Comparison of ENCODE assay signal across 8 cellular contexts in the genomic region with DNA sequence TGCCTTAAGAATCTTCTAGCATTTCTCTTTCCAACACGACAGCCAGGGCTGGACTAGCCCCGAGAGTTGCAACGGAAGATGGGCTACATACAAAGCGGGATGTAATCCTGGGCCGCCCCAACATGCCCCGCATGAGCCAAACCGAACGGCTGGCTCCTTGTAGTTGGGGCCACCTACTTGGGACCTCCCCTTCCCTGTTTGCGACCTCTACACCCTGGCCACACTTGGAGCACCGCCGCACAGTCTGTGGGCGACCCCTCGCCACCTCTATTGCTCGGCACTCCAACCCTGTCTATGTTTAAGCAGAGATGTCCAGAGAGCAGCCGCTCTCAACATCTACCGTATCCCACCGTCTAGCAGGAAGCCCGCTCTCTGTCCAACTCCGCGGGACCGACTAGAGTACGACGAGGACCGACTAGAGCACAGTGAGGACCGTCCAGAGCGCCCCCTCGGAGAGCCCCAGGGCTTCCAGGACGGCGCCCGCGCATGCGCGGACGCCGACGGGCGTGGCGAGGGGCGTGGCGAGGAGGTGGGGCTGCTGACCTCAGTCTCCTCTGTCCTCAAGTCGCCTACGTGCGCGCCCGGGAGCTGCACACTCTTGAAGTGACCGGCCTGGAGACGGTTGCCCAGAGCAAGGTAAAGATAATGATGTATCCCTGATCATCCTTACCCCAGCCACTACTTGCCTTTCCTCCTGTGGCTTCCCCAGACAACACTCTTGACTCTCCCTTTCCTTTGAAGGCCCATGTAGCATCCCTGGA. TPM values are rescaled to one million over a fixed set of nuclear protein-coding genes. Genes with fewer than 3 reads are reported as not detected.
A peak's percentile ranks its signal among the peaks of the same experiment; 100 is the strongest.
DNase-seq lines count a peak whose midpoint lies in the region; ATAC-seq and TF ChIP-seq lines count a peak whose summit lies in the region.

No MANE protein-coding gene starts in this region.

- H3K9me3 ChIP-seq in heart left ventricle (no peaks in the 10 kb centered on the region), prostate gland (no peaks in the 10 kb centered on the region)

- TF ChIP-seq POLR2A in heart left ventricle (IDR thresholded peaks at IDR 0.05) (peak; percentile 79 to 91), prostate gland (IDR thresholded peaks at IDR 0.05) (peak; percentile 84)

- peak overlapping the region; percentile 6 to 67 (median 54) for H3K4me3 ChIP-seq in heart left ventricle
- H3K4me3 ChIP-seq in prostate gland = peak overlapping the region; percentile 34 to 39

- peak overlapping the region; percentile 39 to 92 (median 82) for H3K27ac ChIP-seq in heart left ventricle
- H3K27ac ChIP-seq in prostate gland = peak overlapping the region; percentile 73 to 87

- WGBS in heart left ventricle, 4 donors = 6 to 11% (median 8%) methylated on average over 40 to 47 of the region's 47 CpGs
- WGBS in prostate gland = 5% methylated on average over 47 of the region's 47 CpGs

- intact Hi-C loops in heart left ventricle (cut with DNase I) (no loop called here), prostate gland (cut with DNase I) (no loop called here)

- peaks cover 0 to 34% (median 15%) of the 10 kb centered on the region in 12 donors for H3K4me1 ChIP-seq in heart left ventricle
- no peaks in the 10 kb centered on the region for H3K4me1 ChIP-seq in prostate gland (replicated peaks)

- no peaks in the 10 kb centered on the region for H3K36me3 ChIP-seq in heart left ventricle
- no peaks in the 10 kb centered on the region for H3K36me3 ChIP-seq in prostate gland

- DNase-seq in DMS79 (lab: John Stamatoyannopoulos, UW) (peak; percentile 80), KG1 (lab: John Stamatoyannopoulos, UW) (peak; percentile 69), SKM-1 treated with dmso at 0.1 percent for 144 hours (lab: John Stamatoyannopoulos, UW; ENCODE audit: unreplicated experiment) (peak; percentile 76), heart left ventricle (peak; percentile 90 to 95 (median 93)), prostate gland (ENCODE audit: low spot score) (peak; percentile 88), ureter (ENCODE audit: low spot score) (peak; percentile 91)
- peak; percentile 50 for DNase-seq in activated naive CD8-positive, alpha-beta T cell treated with anti-CD3 and anti-CD28 coated beads, Interleukin-2, amount 50 U/mL, for 16 hours (ENCODE audit: low read depth, low spot score)

- H3K27me3 ChIP-seq in heart left ventricle (no peaks in the 10 kb centered on the region), prostate gland (replicated peaks; ENCODE audit: insufficient read depth) (no peaks in the 10 kb centered on the region)

- ATAC-seq in GM21447 (IDR thresholded peaks at IDR 0.05; ENCODE audit: unreplicated experiment) (peak; percentile 90), heart left ventricle (peak; percentile 89 to 97 (median 93))

- TF ChIP-seq CTCF in heart left ventricle (IDR thresholded peaks at IDR 0.05) (peak in 4 of 12 donors; percentile 16 to 28 (median 24)), prostate gland (IDR thresholded peaks at IDR 0.05) (no peak)

RNA-seq across cellular contexts. Expression of a gene that starts 32.3 kb away (rescaled TPM):
- total RNA-seq in heart left ventricle (100 to 1,000 TPM in 7 of 9 donors, 10 to 100 TPM in 2; 17.0 to 760 (median 507) TPM), prostate gland (1,000 to 10,000 TPM in 1 of 2 donors, 100 to 1,000 TPM in 1; 110 to 1,326 TPM), ureter (1,155 TPM)
- 100 to 1,000 TPM; 104 to 532 TPM for polyA plus RNA-seq in heart left ventricle

RNA-seq across cellular contexts. Expression of a gene that starts 44.0 kb away (rescaled TPM):
- 1,000 to 10,000 TPM; 1,047 to 9,662 (median 6,606) TPM for total RNA-seq in heart left ventricle
- 1,000 to 10,000 TPM; 1,168 to 4,497 TPM for polyA plus RNA-seq in heart left ventricle
- total RNA-seq in prostate gland = 1,000 to 10,000 TPM; 5,964 to 9,097 TPM
- total RNA-seq in ureter = 19,443 TPM

Comparison
In these comparisons a context has a peak if more than half of its experiments do, and no peak if none do; other contexts are left out.
1. Peak in every context shown above with its lines: DNase-seq, ATAC-seq, H3K4me3 ChIP-seq and H3K27ac ChIP-seq.